Comparison of ENCODE assay signal across 8 cellular contexts in the genomic region with DNA sequence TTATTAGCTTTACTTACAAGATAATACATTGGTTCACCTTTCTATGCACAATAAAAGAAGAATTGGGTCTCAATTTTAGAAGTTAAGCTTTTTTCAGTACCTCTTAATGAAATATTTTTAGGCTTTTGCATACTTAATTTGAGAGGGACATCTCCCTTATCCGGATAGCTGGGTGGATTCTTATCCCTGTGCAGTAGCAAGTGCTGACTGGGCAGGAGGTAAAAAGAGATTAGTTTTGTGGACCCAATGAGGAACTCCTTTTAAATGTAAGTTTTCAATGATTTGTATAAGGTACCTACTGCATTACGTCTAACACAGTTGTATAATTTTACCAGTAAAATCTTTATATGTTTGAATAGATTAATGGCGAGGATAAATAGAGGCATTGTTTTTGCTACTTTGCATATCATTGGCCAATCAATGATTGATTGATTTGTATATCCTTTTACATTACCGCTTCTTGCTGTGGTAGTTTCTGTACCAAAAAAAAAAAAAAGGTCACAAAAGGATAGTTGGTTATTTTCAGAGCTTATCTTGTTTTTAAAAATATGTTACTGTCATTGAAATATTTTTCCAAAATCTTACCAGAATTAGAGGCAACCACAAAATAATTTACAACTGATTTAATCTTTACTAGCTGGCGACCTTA. TPM values are rescaled to one million over a fixed set of nuclear protein-coding genes. Genes with fewer than 3 reads are reported as not detected.
DNase-seq lines count a peak whose midpoint lies in the region; ATAC-seq and TF ChIP-seq lines count a peak whose summit lies in the region.

No MANE protein-coding gene starts in this region.

- H3K4me3 ChIP-seq in heart left ventricle (peak overlapping the region in 9 of 12 donors; percentile 81 to 98 (median 87)), right atrium auricular region (peak overlapping the region in 1 of 2 donors; percentile 5), hepatocyte (peak overlapping the region; percentile 22), subcutaneous abdominal adipose tissue (ENCODE audit: low read depth in 1 of 5, low read length in 5 of 5) (peak overlapping the region in 2 of 5 donors; percentile 20 to 79)

- H3K27me3 Mint-ChIP-seq in WTC11 (ENCODE audit: low read depth) = no peaks in the 10 kb centered on the region

- H3K27ac ChIP-seq in heart left ventricle (no peak overlapping the region), right atrium auricular region (no peak overlapping the region), hepatocyte (no peak overlapping the region), subcutaneous abdominal adipose tissue (ENCODE audit: low read depth, low read length) (no peak overlapping the region)

- no peaks in the 10 kb centered on the region for H3K9me3 Mint-ChIP-seq in WTC11

- WGBS in heart left ventricle, 4 donors = 48 to 56% (median 53%) methylated on average over 5 of the region's 5 CpGs
- 22% methylated on average over 5 of the region's 5 CpGs for WGBS in hepatocyte (ENCODE audit: low lambda C conversion rate, missing lambda C conversion rate)

- H3K4me2 ChIP-seq in hepatocyte = peak overlapping the region; percentile 84

- H4K20me1 ChIP-seq in hepatocyte (ENCODE audit: insufficient read depth, poor library complexity, severe bottlenecking) = peaks cover 65% of the 10 kb centered on the region

- peak overlapping the region; percentile 98 for H3K4me3 Mint-ChIP-seq in WTC11

- CTCF ChIA-PET in WTC11 (lab: Charles Lee) = interaction anchor here (0.7 to 1.7 kb wide), 3 partner anchors 11 to 293 kb away, joined by 3 to 8 read pairs (median 7); no protein-coding TSS in a partner anchor

- ATAC-seq in heart left ventricle (no peak), WTC11 (no peak)

- peaks cover 0 to 10% (median 0%) of the 10 kb centered on the region in 9 donors for H3K36me3 ChIP-seq in heart left ventricle
- no peaks in the 10 kb centered on the region for H3K36me3 ChIP-seq in right atrium auricular region
- no peaks in the 10 kb centered on the region for H3K36me3 ChIP-seq in hepatocyte (replicated peaks; ENCODE audit: insufficient read depth, low read depth)
- H3K36me3 ChIP-seq in subcutaneous abdominal adipose tissue (ENCODE audit: control insufficient read depth in 5 of 5, insufficient read depth in 5 of 5, low read length in 5 of 5) = peaks cover 0 to 3% (median 0%) of the 10 kb centered on the region in 5 donors

- TF ChIP-seq CTCF in heart left ventricle (IDR thresholded peaks at IDR 0.05) (no peak), right atrium auricular region (IDR thresholded peaks at IDR 0.05) (no peak), WTC11 (IDR thresholded peaks at IDR 0.05) (no peak), hepatocyte (IDR thresholded peaks at IDR 0.05; ENCODE audit: poor library complexity) (no peak)

- H3K4me1 ChIP-seq in heart left ventricle = peaks cover 9 to 59% (median 43%) of the 10 kb centered on the region in 12 donors
- H3K4me1 ChIP-seq in right atrium auricular region = peaks cover 0 to 52% of the 10 kb centered on the region in 2 donors
- H3K4me1 ChIP-seq in hepatocyte (ENCODE audit: insufficient read depth) = peaks cover 19% of the 10 kb centered on the region
- H3K4me1 ChIP-seq in subcutaneous abdominal adipose tissue (ENCODE audit: control insufficient read depth in 5 of 5, insufficient read depth in 5 of 5, low read length in 5 of 5) = peaks cover 1 to 38% (median 30%) of the 10 kb centered on the region in 5 donors

- TF ChIP-seq POLR2A in heart left ventricle (IDR thresholded peaks at IDR 0.05) = no peak

- H2AFZ ChIP-seq in hepatocyte = no peak overlapping the region

- peaks cover 7% of the 10 kb centered on the region; the same call in 1 of the 2 replicates for H3K36me3 Mint-ChIP-seq in WTC11

- DNase-seq in heart left ventricle = no peak
- no peak for DNase-seq in right atrium auricular region (ENCODE audit: low spot score)
- DNase-seq in WTC11 (ENCODE audit: low spot score) = no peak
- no peak for DNase-seq in hepatocyte (ENCODE audit: low spot score)
- DNase-seq in inferior parietal cortex (ENCODE audit: extremely low spot score) = no peak
- no peak for DNase-seq in middle frontal gyrus (ENCODE audit: extremely low spot score, low spot score)
- DNase-seq in AG08396 (ENCODE audit: low spot score) = no peak

- POLR2A ChIA-PET in WTC11 (lab: Charles Lee) = no interaction called here

- H3K9me2 ChIP-seq in hepatocyte (replicated peaks; ENCODE audit: insufficient read depth) = no peaks in the 10 kb centered on the region

- H3K4me1 Mint-ChIP-seq in WTC11 = peaks cover 61% of the 10 kb centered on the region

- no peaks in the 10 kb centered on the region for H3K27me3 ChIP-seq in heart left ventricle
- H3K27me3 ChIP-seq in right atrium auricular region = no peaks in the 10 kb centered on the region
- no peaks in the 10 kb centered on the region for H3K27me3 ChIP-seq in hepatocyte
- H3K27me3 ChIP-seq in subcutaneous abdominal adipose tissue (ENCODE audit: control insufficient read depth in 5 of 5, insufficient read depth in 4 of 5, low read length in 5 of 5) = no peaks in the 10 kb centered on the region

- H3K9ac ChIP-seq in subcutaneous abdominal adipose tissue (ENCODE audit: low read length in 5 of 5) = peak overlapping the region in 3 of 5 donors; percentile 11 to 35 (median 35)

- no peaks in the 10 kb centered on the region for H3K9me3 ChIP-seq in heart left ventricle
- no peaks in the 10 kb centered on the region for H3K9me3 ChIP-seq in right atrium auricular region
- no peaks in the 10 kb centered on the region for H3K9me3 ChIP-seq in hepatocyte (ENCODE audit: low read depth)
- no peaks in the 10 kb centered on the region for H3K9me3 ChIP-seq in subcutaneous abdominal adipose tissue (ENCODE audit: control insufficient read depth in 5 of 5, low read length in 5 of 5)

- intact Hi-C loops in heart left ventricle (cut with DNase I) = loop anchor here in 1 of 10 donors (5.0 to 10.0 kb wide), 2 partner anchors 497 to 634 kb away; partner anchors contain the start of gene SLC35E3

- H3K27ac Mint-ChIP-seq in WTC11 = peak overlapping the region; percentile 70; the same call in 1 of the 2 replicates

- peaks cover 67% of the 10 kb centered on the region for H3K79me2 ChIP-seq in hepatocyte

TF ChIP-seq in WTC11, 78 proteins besides CTCF, POLR2A, EP300 and RAD21 (continues in another document):
- TF ChIP-seq, protein P1, sequence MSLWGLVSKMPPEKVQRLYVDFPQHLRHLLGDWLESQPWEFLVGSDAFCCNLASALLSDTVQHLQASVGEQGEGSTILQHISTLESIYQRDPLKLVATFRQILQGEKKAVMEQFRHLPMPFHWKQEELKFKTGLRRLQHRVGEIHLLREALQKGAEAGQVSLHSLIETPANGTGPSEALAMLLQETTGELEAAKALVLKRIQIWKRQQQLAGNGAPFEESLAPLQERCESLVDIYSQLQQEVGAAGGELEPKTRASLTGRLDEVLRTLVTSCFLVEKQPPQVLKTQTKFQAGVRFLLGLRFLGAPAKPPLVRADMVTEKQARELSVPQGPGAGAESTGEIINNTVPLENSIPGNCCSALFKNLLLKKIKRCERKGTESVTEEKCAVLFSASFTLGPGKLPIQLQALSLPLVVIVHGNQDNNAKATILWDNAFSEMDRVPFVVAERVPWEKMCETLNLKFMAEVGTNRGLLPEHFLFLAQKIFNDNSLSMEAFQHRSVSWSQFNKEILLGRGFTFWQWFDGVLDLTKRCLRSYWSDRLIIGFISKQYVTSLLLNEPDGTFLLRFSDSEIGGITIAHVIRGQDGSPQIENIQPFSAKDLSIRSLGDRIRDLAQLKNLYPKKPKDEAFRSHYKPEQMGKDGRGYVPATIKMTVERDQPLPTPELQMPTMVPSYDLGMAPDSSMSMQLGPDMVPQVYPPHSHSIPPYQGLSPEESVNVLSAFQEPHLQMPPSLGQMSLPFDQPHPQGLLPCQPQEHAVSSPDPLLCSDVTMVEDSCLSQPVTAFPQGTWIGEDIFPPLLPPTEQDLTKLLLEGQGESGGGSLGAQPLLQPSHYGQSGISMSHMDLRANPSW (CRISPR knock-in tag; conservative IDR thresholded peaks at IDR 0.05; ENCODE audit: low read depth) = no peak
- TF ChIP-seq OVOL2 (CRISPR knock-in tag; IDR thresholded peaks at IDR 0.05; ENCODE audit: borderline replicate concordance) (no peak), NFYB (CRISPR knock-in tag; conservative IDR thresholded peaks at IDR 0.05; ENCODE audit: low read depth) (no peak), IRF1 (CRISPR knock-in tag; IDR thresholded peaks at IDR 0.05) (no peak), CDX4 (CRISPR knock-in tag; IDR thresholded peaks at IDR 0.05; ENCODE audit: borderline replicate concordance) (no peak), NR3C1 (CRISPR knock-in tag; conservative IDR thresholded peaks at IDR 0.05; ENCODE audit: low read depth) (no peak)

RNA-seq across cellular contexts. Expression of gene CPSF6, which starts 2.2 kb away (rescaled TPM):
- 10 to 100 TPM; 15.8 to 34.8 (median 30.1) TPM for total RNA-seq in heart left ventricle
- polyA plus RNA-seq in heart left ventricle = 10 to 100 TPM; 13.4 to 14.3 TPM
- 10 to 100 TPM; 15.6 to 21.0 TPM for total RNA-seq in right atrium auricular region
- 124 to 134 TPM (median 132 TPM) in 3 replicates for total RNA-seq in WTC11 (2021)
- 37.4 and 40.1 TPM in 2 replicates for total RNA-seq in hepatocyte
- polyA plus RNA-seq in hepatocyte = 44.5 and 48.3 TPM in 2 replicates
